ENCODE assay signal across 1 cellular context in genomic region chr14:55117816-55118441, GRCh38.
A peak's percentile ranks its signal among the peaks of the same experiment; 100 is the strongest.
TF ChIP-seq lines count a peak whose summit lies in the region.

No MANE protein-coding gene starts in this region.

TF ChIP-seq in K562, 482 proteins besides CTCF, POLR2A, EP300 and RAD21 (continued from another document):
- TF ChIP-seq SREBF1 (IDR thresholded peaks at IDR 0.05; ENCODE audit: borderline replicate concordance, low read depth, low read length) (no peak), SPI1 (IDR thresholded peaks at IDR 0.05; ENCODE audit: borderline replicate concordance, low read depth, low read length) (peak; percentile 50; the same call in 1 of the 2 replicates), NR2F6 (CRISPR knock-in tag; IDR thresholded peaks at IDR 0.05) (no peak), PHB (CRISPR knock-in tag; IDR thresholded peaks at IDR 0.05) (no peak), GATAD2A (IDR thresholded peaks at IDR 0.05) (no peak), HNRNPL (IDR thresholded peaks at IDR 0.05; ENCODE audit: low read depth, low read length) (no peak), ZNF232 (CRISPR knock-in tag; IDR thresholded peaks at IDR 0.05) (no peak), RBM14 (IDR thresholded peaks at IDR 0.05; ENCODE audit: borderline replicate concordance, insufficient read depth, low read depth, low read length) (no peak), SMAD3 (CRISPR knock-in tag; conservative IDR thresholded peaks at IDR 0.05) (no peak), NR2C2 (CRISPR knock-in tag; IDR thresholded peaks at IDR 0.05) (no peak), NR2C2 (tag; IDR thresholded peaks at IDR 0.05) (0 out of 2 replicates have a peak, but pooled peaks have one; percentile 29), ZFX (CRISPR knock-in tag; IDR thresholded peaks at IDR 0.05) (0 out of 2 replicates have a peak, but pooled peaks have one; percentile 40), EP400 (IDR thresholded peaks at IDR 0.05) (no peak; the same call in 1 of the 2 replicates), ELF1 (tag; IDR thresholded peaks at IDR 0.05) (peak; percentile 28; the same call in 1 of the 2 replicates), CREM (IDR thresholded peaks at IDR 0.05; ENCODE audit: low read depth) (0 out of 2 replicates have a peak, but pooled peaks have one; percentile 23), L3MBTL2 (IDR thresholded peaks at IDR 0.05) (peak; percentile 67), RHOXF2B (CRISPR knock-in tag; conservative IDR thresholded peaks at IDR 0.05) (no peak), ZKSCAN1 (IDR thresholded peaks at IDR 0.05; ENCODE audit: low read depth, low read length) (no peak), ATF6 (CRISPR knock-in tag; IDR thresholded peaks at IDR 0.05) (no peak), RBBP5 (IDR thresholded peaks at IDR 0.05; ENCODE audit: borderline replicate concordance, insufficient read depth, low read length, poor library complexity, severe bottlenecking) (no peak), SMARCB1 (IDR thresholded peaks at IDR 0.05; ENCODE audit: insufficient read length, low read depth) (no peak), NFE2 (IDR thresholded peaks at IDR 0.05; ENCODE audit: low read depth) (0 out of 2 replicates have a peak, but pooled peaks have one; percentile 7), RNF2 (IDR thresholded peaks at IDR 0.05) (no peak), OTX1 (CRISPR knock-in tag; IDR thresholded peaks at IDR 0.05) (no peak), MNT (conservative IDR thresholded peaks at IDR 0.05) (no peak), ZSCAN32 (CRISPR knock-in tag; IDR thresholded peaks at IDR 0.05) (no peak), RFX1 (IDR thresholded peaks at IDR 0.05) (no peak), KDM1A (IDR thresholded peaks at IDR 0.05) (no peak), ZNF766 (CRISPR knock-in tag; conservative IDR thresholded peaks at IDR 0.05) (peak; percentile 64)
